In the genomic region with DNA sequence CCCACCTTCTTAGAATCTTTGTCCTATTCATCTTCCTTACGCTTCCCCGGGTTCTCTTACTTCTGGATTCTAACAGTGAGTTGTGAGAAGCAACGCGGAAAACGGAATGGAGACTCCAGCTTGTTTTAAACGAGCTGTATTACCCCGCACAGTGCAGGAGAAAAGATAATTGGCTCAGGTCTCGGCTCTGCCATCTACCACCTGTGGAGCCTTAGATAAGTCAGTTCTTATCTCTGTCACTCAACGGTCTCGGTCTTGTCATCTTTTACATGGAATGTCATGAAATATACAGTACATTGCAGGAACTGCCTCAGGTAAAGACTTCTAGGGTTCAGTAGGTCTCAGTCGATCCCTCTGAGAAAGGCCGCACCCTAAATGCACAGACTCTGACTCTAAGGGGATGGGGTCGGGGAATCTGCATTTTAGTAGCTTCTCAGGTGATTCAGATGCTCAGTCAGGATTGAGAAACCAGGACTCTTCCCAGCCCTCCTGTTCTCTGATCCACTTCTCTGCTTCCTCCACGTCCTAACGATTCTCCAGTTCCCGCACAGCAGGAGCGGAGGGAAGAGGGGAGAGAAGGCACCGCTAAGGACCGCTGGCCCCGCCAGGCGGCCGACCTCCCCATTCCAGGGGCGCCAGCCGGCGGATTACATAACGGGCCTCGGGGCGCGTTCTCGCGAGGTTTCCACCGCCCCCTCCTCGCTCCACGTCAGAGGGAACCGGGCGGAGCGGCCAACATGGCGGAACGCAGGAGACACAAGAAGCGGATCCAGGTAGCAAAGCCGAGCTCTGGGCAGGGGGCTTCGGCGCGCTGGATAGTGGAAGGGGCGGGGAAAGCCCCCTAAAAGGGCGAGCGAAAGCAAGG, we compare ENCODE assay signal across 8 cellular contexts. TPM values are rescaled to one million over a fixed set of nuclear protein-coding genes. Genes with fewer than 3 reads are reported as not detected.
DNase-seq lines count a peak whose midpoint lies in the region; ATAC-seq and TF ChIP-seq lines count a peak whose summit lies in the region.

SEC62 (plus strand) TSS at position 722 of the 865 bp plus-strand sequence; CDS start at position 738, 16 bp downstream.

- H3K79me2 ChIP-seq in SU-DHL-6 (ENCODE audit: insufficient read depth, low read length) (peaks cover 97% of the 10 kb centered on the region), trophoblast cell (ENCODE audit: control insufficient read depth, insufficient read depth, low read length, poor library complexity) (peaks cover 12% of the 10 kb centered on the region)

- no peaks in the 10 kb centered on the region for H3K9me2 ChIP-seq in SU-DHL-6 (replicated peaks; ENCODE audit: insufficient read depth, low read length)

- H3K14ac ChIP-seq in trophoblast cell (ENCODE audit: low read length) = peak within 1 kb of the TSS; percentile 58

- H2BK5ac ChIP-seq in trophoblast cell (ENCODE audit: low read depth, low read length, poor library complexity) = no peak within 1 kb of the TSS

- H3F3A ChIP-seq in SU-DHL-6 (ENCODE audit: insufficient read depth) = peaks cover 57% of the 10 kb centered on the region

- peak; percentile 95 for ATAC-seq in HG02759 (IDR thresholded peaks at IDR 0.05; ENCODE audit: unreplicated experiment)

- H3K9ac ChIP-seq in SU-DHL-6 (ENCODE audit: low read length) (peak within 1 kb of the TSS; percentile 75), trophoblast cell (ENCODE audit: low read length) (peak within 1 kb of the TSS; percentile 86)

- TF ChIP-seq EP300 in transverse colon (IDR thresholded peaks at IDR 0.05; ENCODE audit: low read depth) = no peak

- H4K8ac ChIP-seq in trophoblast cell (ENCODE audit: low read depth, low read length) = peak within 1 kb of the TSS; percentile 80

- H3K4me2 ChIP-seq in SU-DHL-6 (ENCODE audit: low read depth, low read length, poor library complexity, severe bottlenecking) = peak within 1 kb of the TSS; percentile 96
- H3K4me2 ChIP-seq in trophoblast cell (ENCODE audit: low read length) = peak within 1 kb of the TSS; percentile 75

- H3K9me3 ChIP-seq in SU-DHL-6 (ENCODE audit: insufficient read depth, low read length) (no peaks in the 10 kb centered on the region), cardiac muscle cell (ENCODE audit: low read depth) (no peaks in the 10 kb centered on the region), trophoblast cell (ENCODE audit: insufficient read depth, low read depth, low read length) (no peaks in the 10 kb centered on the region), transverse colon (no peaks in the 10 kb centered on the region)

- H2AFZ ChIP-seq in SU-DHL-6 (ENCODE audit: low read depth, low read length, severe bottlenecking) = no peak within 1 kb of the TSS
- peak within 1 kb of the TSS; percentile 69 for H2AFZ ChIP-seq in trophoblast cell (ENCODE audit: insufficient read depth, low read length, poor library complexity)

- TF ChIP-seq POLR2A in transverse colon (IDR thresholded peaks at IDR 0.05) = peak; percentile 80

- no peak within 1 kb of the TSS for H2BK12ac ChIP-seq in trophoblast cell (ENCODE audit: low read length)

- H4K12ac ChIP-seq in trophoblast cell (ENCODE audit: low read depth, low read length) = peak within 1 kb of the TSS; percentile 79

- peak within 1 kb of the TSS; percentile 77 for H4K91ac ChIP-seq in trophoblast cell (ENCODE audit: low read depth, low read length)

- H2BK120ac ChIP-seq in trophoblast cell (ENCODE audit: insufficient read depth, low read length, poor library complexity) = peak within 1 kb of the TSS; percentile 44

- H3K4me3 ChIP-seq in SU-DHL-6 (ENCODE audit: insufficient read depth, low read length, poor library complexity, severe bottlenecking) (peak within 1 kb of the TSS; percentile 81), cardiac muscle cell (peak within 1 kb of the TSS; percentile 73), trophoblast cell (ENCODE audit: low read depth, low read length) (peak within 1 kb of the TSS; percentile 87), transverse colon (peak within 1 kb of the TSS; percentile 84 to 87 (median 84))

- intact Hi-C loops in transverse colon (cut with DNase I; ENCODE audit: low total_unique reads) = loop anchor here (10.0 kb wide), 2 partner anchors 102 to 192 kb away; partner anchors contain the start of genes LRRC31 and MYNN

- peak within 1 kb of the TSS; percentile 88 for H3K18ac ChIP-seq in trophoblast cell (ENCODE audit: low read length)

- H2AK5ac ChIP-seq in trophoblast cell (ENCODE audit: low read length) = no peak within 1 kb of the TSS

- in situ Hi-C loops in transverse colon (cut with MboI; ENCODE audit: low pct_ligation_motif_present in 1 of 4, low pct_unique_long_range_greater_than_20kb in 1 of 4, low sequenced_read_pairs in 3 of 4) = loop anchor here in 1 of 4 donors (25.0 kb wide), 1 partner anchor 104 kb away; the partner anchor contains the start of gene LRRC31

- H4K20me1 ChIP-seq in SU-DHL-6 (ENCODE audit: low read depth, low read length) = no peaks in the 10 kb centered on the region

- H3K4me1 ChIP-seq in cardiac muscle cell (ENCODE audit: low read depth) (peaks cover 22% of the 10 kb centered on the region), trophoblast cell (ENCODE audit: control insufficient read depth in 1 of 2, insufficient read depth in 2 of 2, low read length in 2 of 2) (no peaks in the 10 kb centered on the region), transverse colon (peaks cover 14 to 44% (median 28%) of the 10 kb centered on the region in 4 donors)

- WGBS in trophoblast cell (ENCODE audit: extremely low coverage, insufficient coverage, insufficient read length) = no CpG with 5 or more reads among the region's 47 CpGs
- WGBS in transverse colon (ENCODE audit: low coverage in 1 of 2), 2 donors = 9 to 12% methylated on average over 11 to 41 of the region's 47 CpGs

- H3K4ac ChIP-seq in trophoblast cell (ENCODE audit: low read depth, low read length) = peak within 1 kb of the TSS; percentile 28

- H3K27ac ChIP-seq in SU-DHL-6 (ENCODE audit: low read depth, low read length) = peak within 1 kb of the TSS; percentile 97
- peak within 1 kb of the TSS; percentile 99 for H3K27ac ChIP-seq in cardiac muscle cell
- peak within 1 kb of the TSS; percentile 22 for H3K27ac ChIP-seq in trophoblast cell (ENCODE audit: low read depth, low read length)
- H3K27ac ChIP-seq in transverse colon = peak within 1 kb of the TSS; percentile 95 to 97 (median 95)

- peaks cover 6% of the 10 kb centered on the region for H3K79me1 ChIP-seq in trophoblast cell (ENCODE audit: low read length)

- peak; percentile 91 for DNase-seq in NCI-H128 (lab: John Stamatoyannopoulos, UW; ENCODE audit: unreplicated experiment)
- peak; percentile 87 for DNase-seq in activated naive CD8-positive, alpha-beta T cell treated with anti-CD3 and anti-CD28 coated beads, Interleukin-2, amount 50 U/mL, for 16 hours (ENCODE audit: low read depth, low spot score)
- peak; percentile 95 to 97 for DNase-seq in cardiac muscle cell (ENCODE audit: low read depth in 1 of 2, low spot score in 1 of 2)
- peak; percentile 80 to 94 for DNase-seq in trophoblast cell
- peak; percentile 96 for DNase-seq in transverse colon

- peak; percentile 59 for TF ChIP-seq CTCF in GM12873 (IDR thresholded peaks at IDR 0.05; ENCODE audit: insufficient read depth, low read depth, low read length, missing control alignments)
- TF ChIP-seq CTCF in SU-DHL-6 (IDR thresholded peaks at IDR 0.05; ENCODE audit: insufficient read depth, low read length, poor library complexity, severe bottlenecking) = peak; percentile 49
- peak; percentile 42 for TF ChIP-seq CTCF in cardiac muscle cell (IDR thresholded peaks at IDR 0.05; ENCODE audit: low read depth, low read length)
- peak in 3 of 5 experiments; percentile 39 to 67 (median 56) for TF ChIP-seq CTCF in transverse colon (IDR thresholded peaks at IDR 0.05)

- no peaks in the 10 kb centered on the region for H3K27me3 ChIP-seq in SU-DHL-6 (ENCODE audit: low read length)
- no peaks in the 10 kb centered on the region for H3K27me3 ChIP-seq in cardiac muscle cell
- no peaks in the 10 kb centered on the region for H3K27me3 ChIP-seq in trophoblast cell (ENCODE audit: insufficient read depth, low read length)
- H3K27me3 ChIP-seq in transverse colon = no peaks in the 10 kb centered on the region

- H3K23ac ChIP-seq in trophoblast cell (ENCODE audit: low read length) = no peak within 1 kb of the TSS

- H3K36me3 ChIP-seq in SU-DHL-6 (ENCODE audit: low read length) (peaks cover 36% of the 10 kb centered on the region), cardiac muscle cell (no peaks in the 10 kb centered on the region), trophoblast cell (ENCODE audit: control insufficient read depth in 1 of 2, insufficient read depth in 2 of 2, low read length in 2 of 2) (peaks cover 0 to 2% of the 10 kb centered on the region in 2 experiments), transverse colon (no peaks in the 10 kb centered on the region)

RNA-seq across cellular contexts. Expression of gene SEC62, which starts in this region (rescaled TPM):
- total RNA-seq in cardiac muscle cell (18.9 and 26.7 TPM in 2 replicates), transverse colon (10 to 100 TPM; 18.7 to 48.7 (median 30.0) TPM)
- polyA plus RNA-seq in cardiac muscle cell = 72.2 and 78.2 TPM in 2 replicates
- 202 and 217 TPM in 2 replicates for polyA plus RNA-seq in trophoblast cell (2013)

Comparison
In these comparisons a context has a peak if more than half of its experiments do, and no peak if none do; other contexts are left out.
1. Peak in every context shown above with its lines: DNase-seq, ATAC-seq, H3K4me3 ChIP-seq and H3K27ac ChIP-seq.
2. H3K27ac ChIP-seq: peak in every context shown above with its lines; median percentile 99 in cardiac muscle cell; 97 in SU-DHL-6; 95 in transverse colon; 22 in trophoblast cell.